35 cellular contexts compared by ENCODE assay signal in genomic region chr2:200540793-200541192, GRCh38.
"Had no signal": no experiment of that assay in that cellular context is flagged by ENCODE, and none has a peak within 500 bp of the region (broad histone marks: within the 10 kb centered on the region; RNA-seq: fewer than 3 reads in every experiment).

No MANE protein-coding gene starts in this region.

- H3K9ac ChIP-seq: KMS-11 had no signal

- H3K4me3 ChIP-seq: MG63 had no signal

- H3K27me3 ChIP-seq: MG63 had no signal

- H3K27ac ChIP-seq: KMS-11 had no signal

- H3K4me2 ChIP-seq: KMS-11 had no signal

- DNase-seq: Karpas-422, Kasumi-1, MG63, MM.1S, MV-4-11, NCI-H1048, NCI-H1092, NCI-H1092 treated with DMSO at 0.1 percent for 48 hours, NCI-H1105, NCI-H1105 treated with DMSO at 0.1 percent for 48 hours, NCI-H1417, NCI-H1417 treated with DMSO at 0.1 percent for 48 hours, NCI-H1436, NCI-H1436 treated with DMSO at 0.1 percent for 48 hours, NCI-H146, NCI-H1694, NCI-H1694 treated with DMSO at 0.1 percent for 48 hours, NCI-H187, NCI-H187 treated with DMSO at 0.1 percent for 48 hours, NCI-H1930, NCI-H2029, NCI-H2029 treated with DMSO at 0.1 percent for 48 hours, NCI-H2081, NCI-H2081 treated with DMSO at 0.1 percent for 48 hours, NCI-H2107, NCI-H2171, NCI-H2171 treated with DMSO at 0.1 percent for 48 hours, NCI-H2227 treated with DMSO at 0.1 percent for 48 hours, NCI-H226, NCI-H345, NCI-H446, NCI-H446 treated with DMSO at 0.1 percent for 48 hours, NCI-H510A, NCI-H510A treated with DMSO at 0.1 percent for 48 hours had no signal
